In the genomic region with DNA sequence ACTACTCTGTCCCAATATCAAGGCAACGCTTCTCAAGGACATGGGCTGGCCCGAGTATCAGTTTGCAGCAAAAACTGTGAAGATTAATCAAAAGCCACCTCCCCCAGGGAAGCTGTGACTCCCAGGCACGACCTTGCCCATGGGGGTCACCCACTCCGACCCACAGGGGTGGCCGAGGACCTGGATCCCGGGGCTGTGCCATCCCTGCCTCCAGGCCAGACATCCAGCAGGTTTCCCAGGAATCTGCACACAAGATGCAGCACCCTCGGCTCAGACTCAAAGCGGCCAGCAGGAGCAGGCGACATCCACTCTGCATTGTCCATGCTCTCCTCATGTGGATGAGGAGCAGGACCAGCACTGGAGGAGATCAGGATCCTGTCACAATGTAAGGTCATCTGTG, we compare ENCODE assay signal across 1 cellular context.
TF ChIP-seq lines count a peak whose summit lies in the region.

No MANE protein-coding gene starts in this region.

TF ChIP-seq in SK-N-SH treated with all-trans-retinoic acid at 6 μM for 48 hours, 23 proteins besides CTCF, POLR2A, EP300 and RAD21 (continued from another document):
- TF ChIP-seq, protein P1, sequence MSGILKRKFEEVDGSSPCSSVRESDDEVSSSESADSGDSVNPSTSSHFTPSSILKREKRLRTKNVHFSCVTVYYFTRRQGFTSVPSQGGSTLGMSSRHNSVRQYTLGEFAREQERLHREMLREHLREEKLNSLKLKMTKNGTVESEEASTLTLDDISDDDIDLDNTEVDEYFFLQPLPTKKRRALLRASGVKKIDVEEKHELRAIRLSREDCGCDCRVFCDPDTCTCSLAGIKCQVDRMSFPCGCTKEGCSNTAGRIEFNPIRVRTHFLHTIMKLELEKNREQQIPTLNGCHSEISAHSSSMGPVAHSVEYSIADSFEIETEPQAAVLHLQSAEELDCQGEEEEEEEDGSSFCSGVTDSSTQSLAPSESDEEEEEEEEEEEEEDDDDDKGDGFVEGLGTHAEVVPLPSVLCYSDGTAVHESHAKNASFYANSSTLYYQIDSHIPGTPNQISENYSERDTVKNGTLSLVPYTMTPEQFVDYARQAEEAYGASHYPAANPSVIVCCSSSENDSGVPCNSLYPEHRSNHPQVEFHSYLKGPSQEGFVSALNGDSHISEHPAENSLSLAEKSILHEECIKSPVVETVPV (CRISPR knock-in tag; IDR thresholded peaks at IDR 0.05) = no peak
- TF ChIP-seq, protein P2, sequence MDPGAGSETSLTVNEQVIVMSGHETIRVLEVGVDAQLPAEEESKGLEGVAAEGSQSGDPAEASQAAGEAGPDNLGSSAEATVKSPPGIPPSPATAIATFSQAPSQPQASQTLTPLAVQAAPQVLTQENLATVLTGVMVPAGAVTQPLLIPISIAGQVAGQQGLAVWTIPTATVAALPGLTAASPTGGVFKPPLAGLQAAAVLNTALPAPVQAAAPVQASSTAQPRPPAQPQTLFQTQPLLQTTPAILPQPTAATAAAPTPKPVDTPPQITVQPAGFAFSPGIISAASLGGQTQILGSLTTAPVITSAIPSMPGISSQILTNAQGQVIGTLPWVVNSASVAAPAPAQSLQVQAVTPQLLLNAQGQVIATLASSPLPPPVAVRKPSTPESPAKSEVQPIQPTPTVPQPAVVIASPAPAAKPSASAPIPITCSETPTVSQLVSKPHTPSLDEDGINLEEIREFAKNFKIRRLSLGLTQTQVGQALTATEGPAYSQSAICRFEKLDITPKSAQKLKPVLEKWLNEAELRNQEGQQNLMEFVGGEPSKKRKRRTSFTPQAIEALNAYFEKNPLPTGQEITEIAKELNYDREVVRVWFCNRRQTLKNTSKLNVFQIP (CRISPR knock-in tag; IDR thresholded peaks at IDR 0.05; ENCODE audit: borderline replicate concordance, low read depth) = no peak
